Comparison of ENCODE assay signal across 8 cellular contexts in genomic region chr9:94030318-94031179, GRCh38. TPM values are rescaled to one million over a fixed set of nuclear protein-coding genes. Genes with fewer than 3 reads are reported as not detected.
DNase-seq lines count a peak whose midpoint lies in the region; ATAC-seq and TF ChIP-seq lines count a peak whose summit lies in the region.

No MANE protein-coding gene starts in this region.

- H3K27ac ChIP-seq in KMS-11 (peak overlapping the region; percentile 64), suprapubic skin (peak overlapping the region; percentile 81)

- H3K27me3 ChIP-seq in KMS-11 (ENCODE audit: insufficient read depth, low read depth), result no peaks in the 10 kb centered on the region
- no peaks in the 10 kb centered on the region for H3K27me3 ChIP-seq in suprapubic skin

- H3K4me1 ChIP-seq in KMS-11 (ENCODE audit: low read depth, poor library complexity, severe bottlenecking) (peaks cover 3% of the 10 kb centered on the region), suprapubic skin (peaks cover 27% of the 10 kb centered on the region)

- whole genome bisulfite sequencing in suprapubic skin, result under 1% methylated on average over 30 of the region's 97 CpGs

- DNase-seq in EH (ENCODE audit: low read depth) (peak; percentile 87), germinal center (ENCODE audit: low spot score) (peak; percentile 89), nucleus accumbens (lab: John Stamatoyannopoulos, UW) (peak in 55 of 56 donors; percentile 20 to 91 (median 76)), suprapubic skin (ENCODE audit: low spot score in 2 of 2) (peak; percentile 91 to 94)
- peak; percentile 58 for DNase-seq in activated gamma-delta T cell treated with anti-CD3 and anti-CD28 coated beads, Interleukin-2, amount 50 U/mL, for 16 hours (ENCODE audit: low read depth)

- H2AFZ ChIP-seq in KMS-11 (ENCODE audit: low read depth), result peak overlapping the region; percentile 97

- H3K9me3 ChIP-seq in suprapubic skin, result no peaks in the 10 kb centered on the region

- TF ChIP-seq CTCF in KMS-11 (conservative IDR thresholded peaks at IDR 0.05; ENCODE audit: low read depth, low read length) (no peak), suprapubic skin (IDR thresholded peaks at IDR 0.05) (no peak)

- no peak for TF ChIP-seq EP300 in suprapubic skin (IDR thresholded peaks at IDR 0.05)

- H3K4me3 ChIP-seq in KMS-11 (IDR thresholded peaks at IDR 0.05; ENCODE audit: insufficient read depth, low read depth, low read length) (peak overlapping the region; percentile 59), suprapubic skin (peak overlapping the region; percentile 83)

- TF ChIP-seq POLR2A in Raji (IDR thresholded peaks at IDR 0.05; ENCODE audit: insufficient read depth, low read depth, low read length) (peak; percentile 79), suprapubic skin (IDR thresholded peaks at IDR 0.05) (peak in 1 of 2 donors; percentile 69)

- H3K79me2 ChIP-seq in KMS-11 (ENCODE audit: insufficient read depth, low read depth), result no peaks in the 10 kb centered on the region

- no peaks in the 10 kb centered on the region for H4K20me1 ChIP-seq in KMS-11 (ENCODE audit: insufficient read depth)

- H3K9ac ChIP-seq in KMS-11, result peak overlapping the region; percentile 92

- peak overlapping the region; percentile 91 for H3K4me2 ChIP-seq in KMS-11

- peak; percentile 98 for ATAC-seq in GM21786 (IDR thresholded peaks at IDR 0.05; ENCODE audit: unreplicated experiment)

- H3K36me3 ChIP-seq in KMS-11 (ENCODE audit: insufficient read depth), result no peaks in the 10 kb centered on the region
- H3K36me3 ChIP-seq in suprapubic skin, result no peaks in the 10 kb centered on the region

RNA-seq across cellular contexts. Expression of gene PTPDC1, which starts 53.7 kb away (rescaled TPM):
- total RNA-seq in suprapubic skin, result 10 to 100 TPM in 2 of 4 donors, 1 to 10 TPM in 2; 5.0 to 17.1 (median 10.1) TPM

Comparison
In these comparisons a context has a peak if more than half of its experiments do, and no peak if none do; other contexts are left out.
1. Peak in every context shown above with its lines: DNase-seq, ATAC-seq, H3K4me3 ChIP-seq and H3K27ac ChIP-seq.